8 cellular contexts compared by ENCODE assay signal in genomic region chr17:45410144-45411091, GRCh38. TPM values are rescaled to one million over a fixed set of nuclear protein-coding genes. Genes with fewer than 3 reads are reported as not detected.
DNase-seq lines count a peak whose midpoint lies in the region; ATAC-seq and TF ChIP-seq lines count a peak whose summit lies in the region.

No MANE protein-coding gene starts in this region.

- no peak for TF ChIP-seq CTCF in RWPE2 (IDR thresholded peaks at IDR 0.05; ENCODE audit: poor library complexity, severe bottlenecking)
- no peak for TF ChIP-seq CTCF in transverse colon (IDR thresholded peaks at IDR 0.05)

- H3K36me3 ChIP-seq in RWPE2 (ENCODE audit: low read depth) (peaks cover 4% of the 10 kb centered on the region; the same call in 1 of the 2 replicates), muscle layer of duodenum (ENCODE audit: control insufficient read depth in 1 of 2, insufficient read depth in 2 of 2, low read length in 2 of 2) (no peaks in the 10 kb centered on the region), transverse colon (no peaks in the 10 kb centered on the region), GM23248 (ENCODE audit: low read depth) (no peaks in the 10 kb centered on the region)

- no peaks in the 10 kb centered on the region for H4K20me1 ChIP-seq in GM23248 (ENCODE audit: insufficient read depth)

- H3K4me1 ChIP-seq in RWPE2 (ENCODE audit: insufficient read depth, poor library complexity, severe bottlenecking) (no peaks in the 10 kb centered on the region), muscle layer of duodenum (ENCODE audit: control insufficient read depth in 1 of 2, insufficient read depth in 2 of 2, low read length in 2 of 2) (peaks cover 13 to 22% of the 10 kb centered on the region in 2 donors), transverse colon (peaks cover 65 to 100% (median 91%) of the 10 kb centered on the region in 4 donors), GM23248 (ENCODE audit: insufficient read depth) (no peaks in the 10 kb centered on the region)

- peak; percentile 66 for TF ChIP-seq POLR2A in GM15510 (IDR thresholded peaks at IDR 0.05; ENCODE audit: borderline replicate concordance, extremely low read depth, insufficient read length)
- no peak for TF ChIP-seq POLR2A in transverse colon (IDR thresholded peaks at IDR 0.05)

- H3K9me2 ChIP-seq in GM23248 (ENCODE audit: insufficient read depth) = no peaks in the 10 kb centered on the region

- no peak overlapping the region for H3K4me2 ChIP-seq in GM23248 (ENCODE audit: unreplicated experiment)

- 64% methylated on average over 24 of the region's 24 CpGs; no CpG with 5 or more reads in 1 of the 2 donors for WGBS in transverse colon (ENCODE audit: low coverage in 1 of 2), 2 donors
- 87 to 88% methylated on average over 19 to 24 of the region's 24 CpGs for WGBS in GM23248 (ENCODE audit: low coverage in 1 of 2, low lambda C conversion rate in 2 of 2, missing lambda C conversion rate in 2 of 2), 2 experiments

- H3K79me2 ChIP-seq in GM23248 (ENCODE audit: insufficient read depth) = no peaks in the 10 kb centered on the region

- peak overlapping the region; percentile 97 for H3K27ac Mint-ChIP-seq in activated naive CD8-positive, alpha-beta T cell

- peak overlapping the region; percentile 97 for H3K4me3 Mint-ChIP-seq in activated naive CD8-positive, alpha-beta T cell

- peaks cover 1% of the 10 kb centered on the region for H3K36me3 Mint-ChIP-seq in activated naive CD8-positive, alpha-beta T cell

- H3K4me3 ChIP-seq in RWPE2 (ENCODE audit: severe bottlenecking) = no peak overlapping the region
- H3K4me3 ChIP-seq in muscle layer of duodenum (ENCODE audit: low read depth in 1 of 2, low read length in 2 of 2) = peak overlapping the region; percentile 45 to 54
- peak overlapping the region in 3 of 4 donors; percentile 18 to 46 (median 26) for H3K4me3 ChIP-seq in transverse colon
- no peak overlapping the region for H3K4me3 ChIP-seq in GM23248

- no peak overlapping the region for H3K27ac ChIP-seq in RWPE2 (ENCODE audit: poor library complexity, severe bottlenecking)
- peak overlapping the region; percentile 67 for H3K27ac ChIP-seq in muscle layer of duodenum (ENCODE audit: low read length)
- H3K27ac ChIP-seq in transverse colon = peak overlapping the region; percentile 83 to 89 (median 88)
- H3K27ac ChIP-seq in GM23248 = no peak overlapping the region

- no peak for TF ChIP-seq EP300 in transverse colon (IDR thresholded peaks at IDR 0.05; ENCODE audit: low read depth)

- ATAC-seq in RWPE2 (ENCODE audit: low read depth) = no peak
- ATAC-seq in HG03442 (IDR thresholded peaks at IDR 0.05; ENCODE audit: unreplicated experiment) = no peak

- no peaks in the 10 kb centered on the region for H3K27me3 ChIP-seq in RWPE2 (ENCODE audit: insufficient read depth, poor library complexity, severe bottlenecking)
- no peaks in the 10 kb centered on the region for H3K27me3 ChIP-seq in muscle layer of duodenum (ENCODE audit: low read depth, low read length)
- H3K27me3 ChIP-seq in transverse colon = no peaks in the 10 kb centered on the region
- H3K27me3 ChIP-seq in GM23248 (replicated peaks; ENCODE audit: insufficient read depth) = 0 out of 2 replicates have a peak, but pooled peaks cover 6% of the 10 kb centered on the region

- H3K27me3 Mint-ChIP-seq in activated naive CD8-positive, alpha-beta T cell = no peaks in the 10 kb centered on the region

- no peak overlapping the region for H3K9ac ChIP-seq in GM23248

- no peaks in the 10 kb centered on the region for H3K9me3 Mint-ChIP-seq in activated naive CD8-positive, alpha-beta T cell (ENCODE audit: low read depth)

- in situ Hi-C loops in transverse colon (cut with MboI; ENCODE audit: low pct_ligation_motif_present in 1 of 4, low pct_unique_long_range_greater_than_20kb in 1 of 4, low sequenced_read_pairs in 3 of 4) (no loop called here), GM23248 (cut with MboI) (no loop called here)

- peaks cover 45% of the 10 kb centered on the region for H3K4me1 Mint-ChIP-seq in activated naive CD8-positive, alpha-beta T cell (ENCODE audit: low read depth)

- H3K9me3 ChIP-seq in RWPE2 (ENCODE audit: severe bottlenecking) = no peaks in the 10 kb centered on the region
- H3K9me3 ChIP-seq in muscle layer of duodenum (ENCODE audit: control insufficient read depth in 1 of 2, low read length in 2 of 2) = no peaks in the 10 kb centered on the region
- H3K9me3 ChIP-seq in transverse colon = no peaks in the 10 kb centered on the region
- no peaks in the 10 kb centered on the region for H3K9me3 ChIP-seq in GM23248 (ENCODE audit: low read depth)

- no peaks in the 10 kb centered on the region for H3F3A ChIP-seq in GM23248 (ENCODE audit: insufficient read depth)

- intact Hi-C loops in transverse colon (cut with DNase I; ENCODE audit: low total_unique reads) = no loop called here

- peak; percentile 59 for DNase-seq in RWPE2 (ENCODE audit: low spot score)
- DNase-seq in transverse colon = peak; percentile 51
- DNase-seq in HT-29 (ENCODE audit: low spot score) = no peak
- no peak for DNase-seq in GM23248

- no peak overlapping the region for H2AFZ ChIP-seq in GM23248

RNA-seq across cellular contexts. Expression of gene ARHGAP27, which starts 22.3 kb away (rescaled TPM):
- 100 to 1,000 TPM; 194 to 489 (median 294) TPM for total RNA-seq in transverse colon
- total RNA-seq in HT-29 (2014; rRNA removed; shearing (Covaris generic)) = 171 and 180 TPM in 2 replicates
- 1.3 and 3.4 TPM in 2 replicates for total RNA-seq in GM23248 (2014; rRNA removed; shearing (Covaris generic))
- 0.33 and 0.59 TPM in 2 replicates for polyA plus RNA-seq in GM23248 (2016; fragmentation: Nextera tagmentation; extraction: Ambion mirVana)

Comparison
In these comparisons a context has a peak if more than half of its experiments do, and no peak if none do; other contexts are left out.
1. DNase-seq: peak in RWPE2 (single experiment) and transverse colon (single experiment); none in HT-29 (single experiment) and GM23248 (single experiment).
2. H3K27ac ChIP-seq: peak in muscle layer of duodenum (single experiment) and transverse colon (4 of 4); none in RWPE2 (single experiment) and GM23248 (single experiment).
3. H3K4me3 ChIP-seq: peak in muscle layer of duodenum (2 of 2) and transverse colon (3 of 4); none in RWPE2 (single experiment) and GM23248 (single experiment).
4. RNA of gene ARHGAP27, which starts 22.3 kb away (total RNA-seq): 194 to 489 TPM in transverse colon and 171 to 180 TPM in HT-29; 1.3 to 3.4 TPM in GM23248; every median in the first group is over 10 times any median in the second.